9 cellular contexts compared by ENCODE assay signal in genomic region chr7:135980665-135981180, GRCh38. TPM values are rescaled to one million over a fixed set of nuclear protein-coding genes. Genes with fewer than 3 reads are reported as not detected.
DNase-seq lines count a peak whose midpoint lies in the region; ATAC-seq and TF ChIP-seq lines count a peak whose summit lies in the region.
"Had no signal": no experiment of that assay in that cellular context is flagged by ENCODE, and none has a peak within 500 bp of the region (broad histone marks: within the 10 kb centered on the region; RNA-seq: fewer than 3 reads in every experiment).

No MANE protein-coding gene starts in this region.

- H3K79me2 ChIP-seq in mesendoderm (ENCODE audit: control insufficient read depth, insufficient read depth, low read length): peaks cover 10% of the 10 kb centered on the region

- no peak overlapping the region for H3K4me2 ChIP-seq in mesendoderm (ENCODE audit: low read length)

- no peak overlapping the region for H2BK120ac ChIP-seq in mesendoderm (ENCODE audit: low read depth, low read length)

- H3K36me3 Mint-ChIP-seq in T-helper 2 cell treated with Interferon-gamma antibody and Interleukin-4, amounts not matched to agents 5 μg/mL and 100 μg/mL, for 36 hours (ENCODE audit: low read depth): peaks cover 4% of the 10 kb centered on the region

- no peak overlapping the region for H4K8ac ChIP-seq in mesendoderm (ENCODE audit: low read depth, low read length)

- no peak overlapping the region for H3K27ac ChIP-seq in mesendoderm (ENCODE audit: low read depth, low read length)
- H3K27ac ChIP-seq: C4-2B had no signal

- no peak overlapping the region for H2AK5ac ChIP-seq in mesendoderm (ENCODE audit: low read length)

- no peak overlapping the region for H2BK15ac ChIP-seq in mesendoderm (replicated peaks; ENCODE audit: low read depth)

- no peak overlapping the region for H2BK5ac ChIP-seq in mesendoderm (ENCODE audit: low read length)

- peak; percentile 54 for DNase-seq in activated gamma-delta T cell treated with Interleukin-2 at 50 U/mL for 16 hours
- DNase-seq in activated gamma-delta T cell (lab: John Stamatoyannopoulos, UW): no peak
- DNase-seq in T-helper 2 cell treated with Interferon-gamma antibody and Interleukin-4, amounts not matched to agents 5 μg/mL and 100 μg/mL, for 36 hours (ENCODE audit: low spot score): peak; percentile 69
- DNase-seq in choroid plexus epithelial cell (ENCODE audit: low read depth): peak; percentile 54
- peak; percentile 38 for DNase-seq in skeletal muscle cell (ENCODE audit: low read depth)
- no peak for DNase-seq in mesendoderm
- DNase-seq in SHP77 (lab: John Stamatoyannopoulos, UW): no peak

- H3K27me3 Mint-ChIP-seq in T-helper 2 cell treated with Interferon-gamma antibody and Interleukin-4, amounts not matched to agents 5 μg/mL and 100 μg/mL, for 36 hours (ENCODE audit: low read depth): no peaks in the 10 kb centered on the region

- no peak for TF ChIP-seq CTCF in choroid plexus epithelial cell (conservative IDR thresholded peaks at IDR 0.05; ENCODE audit: low read depth, low read length)

- H3K4ac ChIP-seq in mesendoderm (ENCODE audit: low read depth, low read length): no peak overlapping the region

- peaks cover 2% of the 10 kb centered on the region for H3K4me1 ChIP-seq in mesendoderm (ENCODE audit: control insufficient read depth, low read depth, low read length)

- no peaks in the 10 kb centered on the region for H3K36me3 ChIP-seq in mesendoderm (ENCODE audit: control insufficient read depth, insufficient read depth, low read length)

- no peak overlapping the region for H3K9ac ChIP-seq in mesendoderm (ENCODE audit: low read length)

- H3K9me3 Mint-ChIP-seq in T-helper 2 cell treated with Interferon-gamma antibody and Interleukin-4, amounts not matched to agents 5 μg/mL and 100 μg/mL, for 36 hours: peaks cover 3% of the 10 kb centered on the region

- peaks cover 45% of the 10 kb centered on the region for H3K4me1 Mint-ChIP-seq in T-helper 2 cell treated with Interferon-gamma antibody and Interleukin-4, amounts not matched to agents 5 μg/mL and 100 μg/mL, for 36 hours (ENCODE audit: low read depth)

- H3K4me3 ChIP-seq in choroid plexus epithelial cell (ENCODE audit: low read depth, low read length) (no peak overlapping the region), skeletal muscle cell (ENCODE audit: low read depth, low read length) (no peak overlapping the region), mesendoderm (ENCODE audit: low read length) (no peak overlapping the region)

- no peak overlapping the region for H4K5ac ChIP-seq in mesendoderm (ENCODE audit: low read length)

- peaks cover under 1% of the 10 kb centered on the region for H3K79me1 ChIP-seq in mesendoderm (ENCODE audit: low read length)

- peak overlapping the region; percentile 91 for H3K27ac Mint-ChIP-seq in T-helper 2 cell treated with Interferon-gamma antibody and Interleukin-4, amounts not matched to agents 5 μg/mL and 100 μg/mL, for 36 hours

- ATAC-seq in HG03135 (IDR thresholded peaks at IDR 0.05; ENCODE audit: unreplicated experiment): peak; percentile 65

- no peaks in the 10 kb centered on the region for H3K27me3 ChIP-seq in mesendoderm (ENCODE audit: insufficient read depth, low read length, poor library complexity)

- no peak overlapping the region for H3K56ac ChIP-seq in mesendoderm (ENCODE audit: low read length)

- no CpG with 5 or more reads among the region's 3 CpGs for WGBS in mesendoderm (ENCODE audit: extremely low coverage, insufficient coverage, low lambda C conversion rate)

- peak overlapping the region; percentile 85 for H3K4me3 Mint-ChIP-seq in T-helper 2 cell treated with Interferon-gamma antibody and Interleukin-4, amounts not matched to agents 5 μg/mL and 100 μg/mL, for 36 hours

- no peak overlapping the region for H3K18ac ChIP-seq in mesendoderm (ENCODE audit: low read length)

- no peak overlapping the region for H3K23ac ChIP-seq in mesendoderm (ENCODE audit: low read length)

RNA-seq across cellular contexts. Expression of gene MTPN, which starts 3.6 kb away (rescaled TPM):
- polyA plus RNA-seq in mesendoderm (2013, experiment 1 of 2): 102 TPM
- 102 TPM for polyA plus RNA-seq in mesendoderm (2013, experiment 2 of 2)

Comparison
In these comparisons a context has a peak if more than half of its experiments do, and no peak if none do; other contexts are left out.
1. DNase-seq: peak in activated gamma-delta T cell treated with Interleukin-2 at 50 U/mL for 16 hours (single experiment), T-helper 2 cell treated with Interferon-gamma antibody and Interleukin-4, amounts not matched to agents 5 μg/mL and 100 μg/mL, for 36 hours (single experiment), choroid plexus epithelial cell (single experiment) and skeletal muscle cell (single experiment); none in activated gamma-delta T cell (single experiment), mesendoderm (single experiment) and SHP77 (0 of 2).